In genomic region chr3:49428697-49429100, GRCh38 we compare ENCODE assay signal across 8 cellular contexts. TPM values are rescaled to one million over a fixed set of nuclear protein-coding genes. Genes with fewer than 3 reads are reported as not detected.
DNase-seq lines count a peak whose midpoint lies in the region; ATAC-seq and TF ChIP-seq lines count a peak whose summit lies in the region.

No MANE protein-coding gene starts in this region.

- WGBS in psoas muscle, 3 donors = 4 to 11% (median 9%) methylated on average over 12 to 13 of the region's 13 CpGs

- H3K4me3 ChIP-seq in foreskin fibroblast (ENCODE audit: low read depth in 1 of 2, low read length in 2 of 2) (peak overlapping the region; percentile 64 to 76), psoas muscle (peak overlapping the region; percentile 72)

- peak; percentile 42 for ATAC-seq in SK-N-SH treated with all-trans-retinoic acid at 6 μM for 48 hours
- ATAC-seq in psoas muscle = peak in 3 of 4 donors; percentile 1 to 3 (median 2)
- ATAC-seq in GM19463 (IDR thresholded peaks at IDR 0.05; ENCODE audit: unreplicated experiment) = no peak

- intact Hi-C loops in psoas muscle (cut with DNase I) = no loop called here

- no peaks in the 10 kb centered on the region for H3K4me1 ChIP-seq in psoas muscle

- no peaks in the 10 kb centered on the region for H3K27me3 ChIP-seq in psoas muscle (ENCODE audit: insufficient read depth in 3 of 3, low read length in 2 of 3)

- peaks cover 0 to 27% of the 10 kb centered on the region in 2 donors for H3K36me3 ChIP-seq in psoas muscle (ENCODE audit: insufficient read depth in 1 of 2, low read depth in 1 of 2)

- H3K9me3 Mint-ChIP-seq in T-helper 1 cell treated with Interleukin-12 subunit alpha and Interleukin-12 subunit beta and Interleukin-4 antibody, amounts not matched to agents 30 μg/mL and 1 μg/mL, for 36 hours = no peaks in the 10 kb centered on the region

- TF ChIP-seq CTCF in foreskin fibroblast (IDR thresholded peaks at IDR 0.05; ENCODE audit: low read depth, low read length) (no peak), psoas muscle (IDR thresholded peaks at IDR 0.05) (no peak), GM20000 (IDR thresholded peaks at IDR 0.05; ENCODE audit: extremely low read depth, missing control alignments) (no peak)

- peak overlapping the region; percentile 85 for H3K27ac ChIP-seq in psoas muscle

- no peak for DNase-seq in T-helper 1 cell
- no peak for DNase-seq in foreskin fibroblast
- DNase-seq in psoas muscle = no peak
- DNase-seq in GM20000 (ENCODE audit: low spot score) = no peak
- DNase-seq in OCI-M1 (lab: John Stamatoyannopoulos, UW) = no peak

- no peaks in the 10 kb centered on the region for H3K9me3 ChIP-seq in psoas muscle

- H3K36me3 Mint-ChIP-seq in T-helper 1 cell treated with Interleukin-12 subunit alpha and Interleukin-12 subunit beta and Interleukin-4 antibody, amounts not matched to agents 30 μg/mL and 1 μg/mL, for 36 hours (ENCODE audit: low read depth) = peaks cover 10% of the 10 kb centered on the region

- no peaks in the 10 kb centered on the region for H3K27me3 Mint-ChIP-seq in T-helper 1 cell treated with Interleukin-12 subunit alpha and Interleukin-12 subunit beta and Interleukin-4 antibody, amounts not matched to agents 30 μg/mL and 1 μg/mL, for 36 hours (ENCODE audit: low read depth)

- peak overlapping the region; percentile 97 for H3K27ac Mint-ChIP-seq in T-helper 1 cell treated with Interleukin-12 subunit alpha and Interleukin-12 subunit beta and Interleukin-4 antibody, amounts not matched to agents 30 μg/mL and 1 μg/mL, for 36 hours

- H3K4me1 Mint-ChIP-seq in T-helper 1 cell treated with Interleukin-12 subunit alpha and Interleukin-12 subunit beta and Interleukin-4 antibody, amounts not matched to agents 30 μg/mL and 1 μg/mL, for 36 hours (ENCODE audit: low read depth) = peaks cover 21% of the 10 kb centered on the region

- H3K4me3 Mint-ChIP-seq in T-helper 1 cell treated with Interleukin-12 subunit alpha and Interleukin-12 subunit beta and Interleukin-4 antibody, amounts not matched to agents 30 μg/mL and 1 μg/mL, for 36 hours = peak overlapping the region; percentile 93

TF ChIP-seq in SK-N-SH treated with all-trans-retinoic acid at 6 μM for 48 hours, 23 proteins besides CTCF, POLR2A, EP300 and RAD21:
- no peak for TF ChIP-seq CSDC2 (CRISPR knock-in tag; IDR thresholded peaks at IDR 0.05)
- no peak for TF ChIP-seq CSRNP3 (CRISPR knock-in tag; IDR thresholded peaks at IDR 0.05)
- TF ChIP-seq SNAI2 (CRISPR knock-in tag; IDR thresholded peaks at IDR 0.05) = no peak
- TF ChIP-seq RARB (CRISPR knock-in tag; IDR thresholded peaks at IDR 0.05) = no peak
TF ChIP-seq in SK-N-SH treated with all-trans-retinoic acid at 6 μM for 48 hours: peak in this region for 0.

RNA-seq across cellular contexts. Expression of gene NICN1, which starts 0.4 kb away (rescaled TPM):
- total RNA-seq in psoas muscle = 10 to 100 TPM in 1 of 4 donors, 1 to 10 TPM in 3; 4.6 to 12.3 (median 7.4) TPM
- 10 to 100 TPM in 2 of 3 donors, 1 to 10 TPM in 1; 4.0 to 11.2 (median 10.2) TPM for polyA plus RNA-seq in psoas muscle

RNA-seq across cellular contexts. Expression of gene AMT, which starts 6.4 kb away (rescaled TPM):
- 1 to 10 TPM; 1.7 to 5.3 (median 2.4) TPM for total RNA-seq in psoas muscle
- 1 to 10 TPM in 2 of 3 donors, under 1 TPM in 1; 0.80 to 1.0 (median 1.0) TPM for polyA plus RNA-seq in psoas muscle

RNA-seq across cellular contexts. Expression of gene TCTA, which starts 16.5 kb away (rescaled TPM):
- total RNA-seq in psoas muscle = 10 to 100 TPM; 11.4 to 23.4 (median 16.7) TPM
- polyA plus RNA-seq in psoas muscle = 10 to 100 TPM; 13.8 to 46.1 (median 18.1) TPM

RNA-seq across cellular contexts. Expression of gene RHOA, which starts 16.9 kb away (rescaled TPM):
- 100 to 1,000 TPM; 251 to 334 (median 271) TPM for total RNA-seq in psoas muscle
- 100 to 1,000 TPM; 179 to 341 (median 287) TPM for polyA plus RNA-seq in psoas muscle

RNA-seq across cellular contexts. Expression of gene DAG1, which starts 41.4 kb away (rescaled TPM):
- total RNA-seq in psoas muscle = 100 to 1,000 TPM in 3 of 4 donors, 10 to 100 TPM in 1; 67.6 to 159 (median 139) TPM
- polyA plus RNA-seq in psoas muscle = 10 to 100 TPM; 35.1 to 73.2 (median 42.1) TPM
